Comparison of ENCODE assay signal across 8 cellular contexts in genomic region chr3:183254816-183255730, GRCh38. TPM values are rescaled to one million over a fixed set of nuclear protein-coding genes. Genes with fewer than 3 reads are reported as not detected.
A peak's percentile ranks its signal among the peaks of the same experiment; 100 is the strongest.
DNase-seq lines count a peak whose midpoint lies in the region; TF ChIP-seq lines count a peak whose summit lies in the region.

No MANE protein-coding gene starts in this region.

- H3K9me2 ChIP-seq in hepatocyte (replicated peaks; ENCODE audit: insufficient read depth): no peaks in the 10 kb centered on the region
- no peaks in the 10 kb centered on the region for H3K9me2 ChIP-seq in MM.1S (replicated peaks; ENCODE audit: insufficient read depth, low read length)

- H3K4me3 ChIP-seq in hepatocyte (peak overlapping the region; percentile 95), skeletal muscle tissue (ENCODE audit: low read length in 3 of 3) (peak overlapping the region; percentile 76 to 81 (median 76)), MM.1S (ENCODE audit: low read length) (no peak overlapping the region)

- H3K4me1 ChIP-seq in hepatocyte (ENCODE audit: insufficient read depth) (peaks cover 10% of the 10 kb centered on the region), skeletal muscle tissue (ENCODE audit: control insufficient read depth in 3 of 3, insufficient read depth in 3 of 3, low read length in 3 of 3) (peaks cover 6 to 18% (median 6%) of the 10 kb centered on the region in 3 donors), MM.1S (ENCODE audit: low read length) (no peaks in the 10 kb centered on the region)

- CTCF ChIA-PET in activated CD4-positive, alpha-beta memory T cell treated with anti-CD3 and anti-CD28 coated beads for 36 hours (lab: Charles Lee): interaction anchor here (0.8 to 3.9 kb wide), 3 partner anchors 31 to 128 kb away, joined by 3 to 25 read pairs (median 6); no protein-coding TSS in a partner anchor

- H2AFZ ChIP-seq in hepatocyte (peak overlapping the region; percentile 85), MM.1S (ENCODE audit: low read length) (no peak overlapping the region)

- H3K27me3 Mint-ChIP-seq in activated naive CD4-positive, alpha-beta T cell treated with anti-CD3 and anti-CD28 coated beads, Interleukin-2, amount 50 U/mL, for 24 hours: peaks cover 18% of the 10 kb centered on the region
- peaks cover 18% of the 10 kb centered on the region for H3K27me3 Mint-ChIP-seq in activated CD4-positive, alpha-beta memory T cell treated with anti-CD3 and anti-CD28 coated beads for 36 hours

- WGBS in hepatocyte (ENCODE audit: low lambda C conversion rate, missing lambda C conversion rate): 23% methylated on average over 16 of the region's 16 CpGs

- POLR2A ChIA-PET in activated CD4-positive, alpha-beta memory T cell treated with anti-CD3 and anti-CD28 coated beads for 36 hours (lab: Charles Lee): interaction anchor here (1.9 kb wide), 1 partner anchor 11 kb away, joined by 6 read pairs; no protein-coding TSS in a partner anchor

- H3K27ac ChIP-seq in hepatocyte (peak overlapping the region; percentile 99), skeletal muscle tissue (ENCODE audit: low read depth, low read length) (peak overlapping the region; percentile 90), MM.1S (ENCODE audit: low read length) (no peak overlapping the region)

- H3F3A ChIP-seq in MM.1S (ENCODE audit: insufficient read depth, low read length): no peaks in the 10 kb centered on the region

- H3K9ac ChIP-seq in skeletal muscle tissue (ENCODE audit: low read depth in 1 of 3, low read length in 3 of 3) (peak overlapping the region; percentile 67 to 90 (median 89)), MM.1S (ENCODE audit: low read length) (no peak overlapping the region)

- H3K4me2 ChIP-seq in hepatocyte: peak overlapping the region; percentile 80
- no peak overlapping the region for H3K4me2 ChIP-seq in MM.1S (ENCODE audit: low read depth, low read length)

- TF ChIP-seq CTCF in hepatocyte (IDR thresholded peaks at IDR 0.05; ENCODE audit: poor library complexity) (no peak), MM.1S (IDR thresholded peaks at IDR 0.05; ENCODE audit: low read length) (no peak)

- intact Hi-C loops in activated CD4-positive, alpha-beta memory T cell treated with anti-CD3 and anti-CD28 coated beads for 36 hours (cut with micrococcal nuclease): loop anchor here (5.0 kb wide), 1 partner anchor 73 kb away; no protein-coding TSS in a partner anchor

- no peaks in the 10 kb centered on the region for H3K27me3 ChIP-seq in hepatocyte
- H3K27me3 ChIP-seq in skeletal muscle tissue (ENCODE audit: control insufficient read depth in 3 of 3, insufficient read depth in 3 of 3, low read length in 3 of 3): no peaks in the 10 kb centered on the region
- no peaks in the 10 kb centered on the region for H3K27me3 ChIP-seq in MM.1S (replicated peaks; ENCODE audit: insufficient read depth, low read length)

- H3K4me1 Mint-ChIP-seq in activated naive CD4-positive, alpha-beta T cell treated with anti-CD3 and anti-CD28 coated beads, Interleukin-2, amount 50 U/mL, for 24 hours: peaks cover 21% of the 10 kb centered on the region
- H3K4me1 Mint-ChIP-seq in activated CD4-positive, alpha-beta memory T cell treated with anti-CD3 and anti-CD28 coated beads for 36 hours (ENCODE audit: low read depth): peaks cover 14% of the 10 kb centered on the region

- peak overlapping the region; percentile 90 for H3K27ac Mint-ChIP-seq in activated naive CD4-positive, alpha-beta T cell treated with anti-CD3 and anti-CD28 coated beads, Interleukin-2, amount 50 U/mL, for 24 hours
- H3K27ac Mint-ChIP-seq in activated CD4-positive, alpha-beta memory T cell treated with anti-CD3 and anti-CD28 coated beads for 36 hours: peak overlapping the region; percentile 74

- H3K36me3 Mint-ChIP-seq in activated naive CD4-positive, alpha-beta T cell treated with anti-CD3 and anti-CD28 coated beads, Interleukin-2, amount 50 U/mL, for 24 hours: peaks cover 16% of the 10 kb centered on the region
- peaks cover 7% of the 10 kb centered on the region for H3K36me3 Mint-ChIP-seq in activated CD4-positive, alpha-beta memory T cell treated with anti-CD3 and anti-CD28 coated beads for 36 hours

- peak overlapping the region; percentile 90 for H3K4me3 Mint-ChIP-seq in activated naive CD4-positive, alpha-beta T cell treated with anti-CD3 and anti-CD28 coated beads, Interleukin-2, amount 50 U/mL, for 24 hours
- peak overlapping the region; percentile 67 for H3K4me3 Mint-ChIP-seq in activated CD4-positive, alpha-beta memory T cell treated with anti-CD3 and anti-CD28 coated beads for 36 hours

- peaks cover 16% of the 10 kb centered on the region for H4K20me1 ChIP-seq in hepatocyte (ENCODE audit: insufficient read depth, poor library complexity, severe bottlenecking)
- no peaks in the 10 kb centered on the region for H4K20me1 ChIP-seq in MM.1S (ENCODE audit: insufficient read depth, low read length)

- DNase-seq in activated naive CD4-positive, alpha-beta T cell treated with Interleukin-2 at 50 U/mL for 16 hours: no peak
- no peak for DNase-seq in activated CD4-positive, alpha-beta memory T cell treated with anti-CD3 and anti-CD28 coated beads for 36 hours
- peak; percentile 47 for DNase-seq in hepatocyte (ENCODE audit: low spot score)
- no peak for DNase-seq in MM.1S
- DNase-seq in C1 segment of cervical spinal cord (lab: John Stamatoyannopoulos, UW): no peak
- DNase-seq in cortex of kidney (lab: John Stamatoyannopoulos, UW): no peak

- H3K79me2 ChIP-seq in hepatocyte (peaks cover 76% of the 10 kb centered on the region), MM.1S (ENCODE audit: low read length) (no peaks in the 10 kb centered on the region)

- H3K9me3 Mint-ChIP-seq in activated naive CD4-positive, alpha-beta T cell treated with anti-CD3 and anti-CD28 coated beads, Interleukin-2, amount 50 U/mL, for 24 hours: no peaks in the 10 kb centered on the region
- H3K9me3 Mint-ChIP-seq in activated CD4-positive, alpha-beta memory T cell treated with anti-CD3 and anti-CD28 coated beads for 36 hours: no peaks in the 10 kb centered on the region

- H3K36me3 ChIP-seq in hepatocyte (replicated peaks; ENCODE audit: insufficient read depth, low read depth) (no peaks in the 10 kb centered on the region), skeletal muscle tissue (ENCODE audit: control insufficient read depth in 3 of 3, insufficient read depth in 3 of 3, low read length in 3 of 3) (peaks cover 0 to 4% (median 0%) of the 10 kb centered on the region in 3 donors), MM.1S (replicated peaks; ENCODE audit: insufficient read depth, low read length) (no peaks in the 10 kb centered on the region)

- no peaks in the 10 kb centered on the region for H3K9me3 ChIP-seq in hepatocyte (ENCODE audit: low read depth)
- no peaks in the 10 kb centered on the region for H3K9me3 ChIP-seq in skeletal muscle tissue (ENCODE audit: control insufficient read depth in 3 of 3, low read length in 3 of 3)
- H3K9me3 ChIP-seq in MM.1S (replicated peaks; ENCODE audit: insufficient read depth, low read length): no peaks in the 10 kb centered on the region

RNA-seq across cellular contexts. Expression of gene B3GNT5, which starts 2.0 kb away (rescaled TPM):
- 10 to 100 TPM; 12.7 to 12.9 TPM for total RNA-seq in activated CD4-positive, alpha-beta memory T cell treated with anti-CD3 and anti-CD28 coated beads for 36 hours
- 39.6 and 40.7 TPM in 2 replicates for total RNA-seq in hepatocyte
- polyA plus RNA-seq in hepatocyte: 16.2 and 22.7 TPM in 2 replicates
- total RNA-seq in skeletal muscle tissue: 4.2 TPM
